Comparison of ENCODE assay signal across 9 cellular contexts in genomic region chr19:15469513-15470297, GRCh38. TPM values are rescaled to one million over a fixed set of nuclear protein-coding genes. Genes with fewer than 3 reads are reported as not detected.
DNase-seq lines count a peak whose midpoint lies in the region; ATAC-seq and TF ChIP-seq lines count a peak whose summit lies in the region.
"Had no signal": no experiment of that assay in that cellular context is flagged by ENCODE, and none has a peak within 500 bp of the region (broad histone marks: within the 10 kb centered on the region; RNA-seq: fewer than 3 reads in every experiment).

No MANE protein-coding gene starts in this region.

- no peak overlapping the region for H3K4me3 ChIP-seq in GM12865 (ENCODE audit: low read depth, low read length)
- H3K4me3 ChIP-seq in esophagus (ENCODE audit: low read depth in 1 of 2, low read length in 2 of 2) = peak overlapping the region; percentile 19 to 36
- H3K4me3 ChIP-seq in rectal smooth muscle tissue (ENCODE audit: low read length) = peak overlapping the region; percentile 57

- H3K27ac ChIP-seq in esophagus (ENCODE audit: low read depth in 2 of 2, low read length in 1 of 2) (no peak overlapping the region), rectal smooth muscle tissue (ENCODE audit: low read depth, low read length) (no peak overlapping the region)
- H3K27ac ChIP-seq: epithelial cell of prostate had no signal

- peak; percentile 66 for ATAC-seq in SK-N-SH treated with all-trans-retinoic acid at 6 μM for 48 hours
- ATAC-seq in GM21619 (IDR thresholded peaks at IDR 0.05; ENCODE audit: unreplicated experiment) = no peak
- ATAC-seq in HG03565 (IDR thresholded peaks at IDR 0.05; ENCODE audit: unreplicated experiment) = no peak
- no peak for ATAC-seq in GM19035 (IDR thresholded peaks at IDR 0.05; ENCODE audit: unreplicated experiment)

- H3K4me1 ChIP-seq in esophagus (ENCODE audit: control insufficient read depth in 2 of 2, insufficient read depth in 2 of 2, low read length in 1 of 2) (peaks cover 5 to 9% of the 10 kb centered on the region in 2 donors), rectal smooth muscle tissue (ENCODE audit: control insufficient read depth, insufficient read depth, low read length) (no peaks in the 10 kb centered on the region)

- H3K36me3 ChIP-seq in esophagus (ENCODE audit: control insufficient read depth in 2 of 2, insufficient read depth in 2 of 2, low read length in 1 of 2) (no peaks in the 10 kb centered on the region), rectal smooth muscle tissue (ENCODE audit: control insufficient read depth, insufficient read depth, low read length) (no peaks in the 10 kb centered on the region)

- H3K9me3 ChIP-seq in esophagus (ENCODE audit: control insufficient read depth in 2 of 2, insufficient read depth in 1 of 2, low read depth in 1 of 2, low read length in 1 of 2) = no peaks in the 10 kb centered on the region

- H3K9ac ChIP-seq in rectal smooth muscle tissue (ENCODE audit: low read length) = no peak overlapping the region

- no peak for TF ChIP-seq CTCF in GM12865 (IDR thresholded peaks at IDR 0.05; ENCODE audit: insufficient read depth, low read depth, low read length, missing control alignments)

- DNase-seq in GM12865 (ENCODE audit: low read depth) = peak; percentile 37
- no peak for DNase-seq in kidney tubule cell (ENCODE audit: low spot score)

- 5 to 9% methylated on average over 38 to 65 of the region's 65 CpGs for WGBS in esophagus, 2 donors

- H3K27me3 ChIP-seq in esophagus (ENCODE audit: control insufficient read depth in 1 of 2, insufficient read depth in 2 of 2, low read length in 2 of 2) = peaks cover 0 to 2% of the 10 kb centered on the region in 2 donors
- peaks cover 10% of the 10 kb centered on the region for H3K27me3 ChIP-seq in rectal smooth muscle tissue (ENCODE audit: control insufficient read depth, insufficient read depth, low read length)

TF ChIP-seq in SK-N-SH treated with all-trans-retinoic acid at 6 μM for 48 hours, 23 proteins besides CTCF, POLR2A, EP300 and RAD21:
- TF ChIP-seq OSR1 (CRISPR knock-in tag; IDR thresholded peaks at IDR 0.05) (no peak), ESRRG (CRISPR knock-in tag; IDR thresholded peaks at IDR 0.05) (no peak), ZNF565 (CRISPR knock-in tag; conservative IDR thresholded peaks at IDR 0.05; ENCODE audit: low read depth) (no peak), TSHZ2 (CRISPR knock-in tag; IDR thresholded peaks at IDR 0.05) (no peak), ZFP3 (CRISPR knock-in tag; IDR thresholded peaks at IDR 0.05) (no peak), RARB (CRISPR knock-in tag; IDR thresholded peaks at IDR 0.05) (no peak), ZC3H10 (CRISPR knock-in tag; IDR thresholded peaks at IDR 0.05) (no peak), ISL1 (CRISPR knock-in tag; IDR thresholded peaks at IDR 0.05) (no peak), ZFP30 (CRISPR knock-in tag; IDR thresholded peaks at IDR 0.05) (no peak), CSDC2 (CRISPR knock-in tag; IDR thresholded peaks at IDR 0.05) (no peak), TOX (CRISPR knock-in tag; IDR thresholded peaks at IDR 0.05; ENCODE audit: borderline replicate concordance) (no peak), PATZ1 (CRISPR knock-in tag; IDR thresholded peaks at IDR 0.05; ENCODE audit: borderline replicate concordance) (no peak)
TF ChIP-seq in SK-N-SH treated with all-trans-retinoic acid at 6 μM for 48 hours: peak in this region for 0.

RNA-seq across cellular contexts. Expression of gene RASAL3, which starts 5.4 kb away (rescaled TPM):
- polyA plus RNA-seq in esophagus = 1 to 10 TPM; 3.6 to 5.8 TPM

RNA-seq across cellular contexts. Expression of gene PGLYRP2, which starts 9.6 kb away (rescaled TPM):
- polyA plus RNA-seq in esophagus = under 1 TPM in 1 of 2 donors, not detected in 1; 0.02 TPM

RNA-seq across cellular contexts. Expression of gene WIZ, which starts 19.9 kb away (rescaled TPM):
- 10 to 100 TPM; 17.4 to 17.5 TPM for polyA plus RNA-seq in esophagus

RNA-seq across cellular contexts. Expression of gene CYP4F22, which starts 38.6 kb away (rescaled TPM):
- polyA plus RNA-seq in esophagus = 10 to 100 TPM in 1 of 2 donors, 1 to 10 TPM in 1; 4.4 to 17.3 TPM

RNA-seq across cellular contexts. Expression of gene AKAP8L, which starts 50.9 kb away (rescaled TPM):
- polyA plus RNA-seq in esophagus = 10 to 100 TPM; 37.9 to 75.5 TPM
